ENCODE assay signal across 2 cellular contexts in the genomic region with DNA sequence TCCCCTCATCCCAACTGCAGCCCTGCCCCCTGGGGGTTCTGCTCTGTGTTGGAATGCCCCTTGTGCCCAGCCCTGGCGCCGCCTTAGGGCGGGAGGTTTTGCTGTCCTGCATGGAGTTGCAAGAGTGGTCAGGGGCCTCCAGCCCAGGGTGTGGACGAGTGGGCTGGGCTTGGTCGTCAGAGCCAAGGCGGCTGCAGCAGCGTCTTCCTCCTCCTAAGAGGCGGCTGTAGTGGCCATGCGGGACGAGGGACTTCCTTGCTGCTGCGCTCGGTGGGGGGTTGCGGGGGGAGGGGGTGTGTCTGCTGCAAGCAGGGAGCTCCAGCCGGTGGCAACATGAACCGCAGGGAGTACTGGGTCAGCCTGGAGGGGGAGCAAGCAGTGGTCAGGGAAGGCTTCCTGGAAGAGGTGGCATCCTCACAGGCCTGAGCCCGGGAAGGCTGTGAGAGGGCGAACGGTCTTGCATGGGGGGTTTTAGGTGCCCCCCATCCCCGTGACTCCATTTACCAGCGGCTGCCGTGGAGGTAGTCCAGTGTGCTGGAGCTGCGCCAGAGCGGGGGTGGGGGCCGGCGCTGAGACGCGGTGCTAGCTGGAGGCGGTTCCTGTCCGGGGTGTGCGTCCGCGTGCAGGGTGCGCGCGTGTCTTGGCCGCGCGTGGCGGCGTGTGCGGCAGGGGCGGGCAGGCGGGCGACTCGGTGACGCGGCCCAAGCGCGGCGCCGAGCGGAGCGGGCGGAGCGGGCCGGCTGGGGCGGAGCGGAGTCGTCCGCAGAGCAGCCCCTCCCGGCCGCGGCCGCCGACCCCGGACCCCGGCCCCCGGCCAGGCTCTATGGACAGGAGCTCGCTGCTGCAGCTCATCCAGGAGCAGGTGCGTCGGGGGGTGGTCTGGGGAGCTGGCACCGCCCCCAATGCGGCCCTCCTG.
TF ChIP-seq lines count a peak whose summit lies in the region.

A gene (plus strand): TSS at position 704 of the 916 bp plus-strand sequence. CDS start 120 bp downstream, at position 824.

TF ChIP-seq in K562, 482 proteins besides CTCF, POLR2A, EP300 and RAD21 (continued from another document and continues in another):
- TF ChIP-seq PCBP1 (IDR thresholded peaks at IDR 0.05; ENCODE audit: low read depth, low read length, poor library complexity, severe bottlenecking) (peak; percentile 68), CTBP1 (IDR thresholded peaks at IDR 0.05; ENCODE audit: borderline replicate concordance) (peak; percentile 83), CREBBP (IDR thresholded peaks at IDR 0.05; ENCODE audit: low read depth, low read length) (no peak), SMARCA5 (IDR thresholded peaks at IDR 0.05) (peak; percentile 99), SMAD1 (IDR thresholded peaks at IDR 0.05; ENCODE audit: low read depth, low read length, partially characterized antibody) (no peak), L3MBTL2 (IDR thresholded peaks at IDR 0.05) (peak; percentile 42; the same call in 1 of the 2 replicates), ILK (tag; IDR thresholded peaks at IDR 0.05; ENCODE audit: borderline replicate concordance, low read depth) (no peak), ZNF551 (CRISPR knock-in tag; IDR thresholded peaks at IDR 0.05) (no peak), ESRRB (CRISPR knock-in tag; IDR thresholded peaks at IDR 0.05; ENCODE audit: borderline replicate concordance) (no peak), PRMT5 (CRISPR knock-in tag; IDR thresholded peaks at IDR 0.05) (no peak), ZNF77 (CRISPR knock-in tag; IDR thresholded peaks at IDR 0.05) (no peak), SREBF2 (CRISPR knock-in tag; IDR thresholded peaks at IDR 0.05) (no peak), HNRNPL (IDR thresholded peaks at IDR 0.05; ENCODE audit: low read depth, low read length) (0 out of 2 replicates have a peak, but pooled peaks have one; percentile 39), ZNF778 (CRISPR knock-in tag; IDR thresholded peaks at IDR 0.05) (no peak), NFE2 (IDR thresholded peaks at IDR 0.05; ENCODE audit: low read depth) (0 out of 2 replicates have a peak, but pooled peaks have one; percentile 4), SUPT5H (IDR thresholded peaks at IDR 0.05) (peak; percentile 78; the same call in 1 of the 2 replicates)
- TF ChIP-seq, protein P1, sequence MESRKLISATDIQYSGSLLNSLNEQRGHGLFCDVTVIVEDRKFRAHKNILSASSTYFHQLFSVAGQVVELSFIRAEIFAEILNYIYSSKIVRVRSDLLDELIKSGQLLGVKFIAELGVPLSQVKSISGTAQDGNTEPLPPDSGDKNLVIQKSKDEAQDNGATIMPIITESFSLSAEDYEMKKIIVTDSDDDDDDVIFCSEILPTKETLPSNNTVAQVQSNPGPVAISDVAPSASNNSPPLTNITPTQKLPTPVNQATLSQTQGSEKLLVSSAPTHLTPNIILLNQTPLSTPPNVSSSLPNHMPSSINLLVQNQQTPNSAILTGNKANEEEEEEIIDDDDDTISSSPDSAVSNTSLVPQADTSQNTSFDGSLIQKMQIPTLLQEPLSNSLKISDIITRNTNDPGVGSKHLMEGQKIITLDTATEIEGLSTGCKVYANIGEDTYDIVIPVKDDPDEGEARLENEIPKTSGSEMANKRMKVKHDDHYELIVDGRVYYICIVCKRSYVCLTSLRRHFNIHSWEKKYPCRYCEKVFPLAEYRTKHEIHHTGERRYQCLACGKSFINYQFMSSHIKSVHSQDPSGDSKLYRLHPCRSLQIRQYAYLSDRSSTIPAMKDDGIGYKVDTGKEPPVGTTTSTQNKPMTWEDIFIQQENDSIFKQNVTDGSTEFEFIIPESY (CRISPR knock-in tag; IDR thresholded peaks at IDR 0.05), result peak; percentile 37; the same call in 1 of the 2 replicates
- TF ChIP-seq, protein P2, sequence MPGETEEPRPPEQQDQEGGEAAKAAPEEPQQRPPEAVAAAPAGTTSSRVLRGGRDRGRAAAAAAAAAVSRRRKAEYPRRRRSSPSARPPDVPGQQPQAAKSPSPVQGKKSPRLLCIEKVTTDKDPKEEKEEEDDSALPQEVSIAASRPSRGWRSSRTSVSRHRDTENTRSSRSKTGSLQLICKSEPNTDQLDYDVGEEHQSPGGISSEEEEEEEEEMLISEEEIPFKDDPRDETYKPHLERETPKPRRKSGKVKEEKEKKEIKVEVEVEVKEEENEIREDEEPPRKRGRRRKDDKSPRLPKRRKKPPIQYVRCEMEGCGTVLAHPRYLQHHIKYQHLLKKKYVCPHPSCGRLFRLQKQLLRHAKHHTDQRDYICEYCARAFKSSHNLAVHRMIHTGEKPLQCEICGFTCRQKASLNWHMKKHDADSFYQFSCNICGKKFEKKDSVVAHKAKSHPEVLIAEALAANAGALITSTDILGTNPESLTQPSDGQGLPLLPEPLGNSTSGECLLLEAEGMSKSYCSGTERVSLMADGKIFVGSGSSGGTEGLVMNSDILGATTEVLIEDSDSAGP (CRISPR knock-in tag; IDR thresholded peaks at IDR 0.05), result peak; percentile 48; the same call in 1 of the 2 replicates
- TF ChIP-seq, protein P3, sequence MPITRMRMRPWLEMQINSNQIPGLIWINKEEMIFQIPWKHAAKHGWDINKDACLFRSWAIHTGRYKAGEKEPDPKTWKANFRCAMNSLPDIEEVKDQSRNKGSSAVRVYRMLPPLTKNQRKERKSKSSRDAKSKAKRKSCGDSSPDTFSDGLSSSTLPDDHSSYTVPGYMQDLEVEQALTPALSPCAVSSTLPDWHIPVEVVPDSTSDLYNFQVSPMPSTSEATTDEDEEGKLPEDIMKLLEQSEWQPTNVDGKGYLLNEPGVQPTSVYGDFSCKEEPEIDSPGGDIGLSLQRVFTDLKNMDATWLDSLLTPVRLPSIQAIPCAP (CRISPR knock-in tag; IDR thresholded peaks at IDR 0.05; ENCODE audit: borderline replicate concordance), result no peak
- TF ChIP-seq, protein P4, sequence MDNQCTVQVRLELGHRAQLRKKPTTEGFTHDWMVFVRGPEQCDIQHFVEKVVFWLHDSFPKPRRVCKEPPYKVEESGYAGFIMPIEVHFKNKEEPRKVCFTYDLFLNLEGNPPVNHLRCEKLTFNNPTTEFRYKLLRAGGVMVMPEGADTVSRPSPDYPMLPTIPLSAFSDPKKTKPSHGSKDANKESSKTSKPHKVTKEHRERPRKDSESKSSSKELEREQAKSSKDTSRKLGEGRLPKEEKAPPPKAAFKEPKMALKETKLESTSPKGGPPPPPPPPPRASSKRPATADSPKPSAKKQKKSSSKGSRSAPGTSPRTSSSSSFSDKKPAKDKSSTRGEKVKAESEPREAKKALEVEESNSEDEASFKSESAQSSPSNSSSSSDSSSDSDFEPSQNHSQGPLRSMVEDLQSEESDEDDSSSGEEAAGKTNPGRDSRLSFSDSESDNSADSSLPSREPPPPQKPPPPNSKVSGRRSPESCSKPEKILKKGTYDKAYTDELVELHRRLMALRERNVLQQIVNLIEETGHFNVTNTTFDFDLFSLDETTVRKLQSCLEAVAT (IDR thresholded peaks at IDR 0.05), result peak in 1 of 2 experiments; percentile 32; a peak in 1 of 4 replicates
- TF ChIP-seq, protein P5, sequence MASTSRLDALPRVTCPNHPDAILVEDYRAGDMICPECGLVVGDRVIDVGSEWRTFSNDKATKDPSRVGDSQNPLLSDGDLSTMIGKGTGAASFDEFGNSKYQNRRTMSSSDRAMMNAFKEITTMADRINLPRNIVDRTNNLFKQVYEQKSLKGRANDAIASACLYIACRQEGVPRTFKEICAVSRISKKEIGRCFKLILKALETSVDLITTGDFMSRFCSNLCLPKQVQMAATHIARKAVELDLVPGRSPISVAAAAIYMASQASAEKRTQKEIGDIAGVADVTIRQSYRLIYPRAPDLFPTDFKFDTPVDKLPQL (IDR thresholded peaks at IDR 0.05; ENCODE audit: extremely low read depth, insufficient read length), result no peak

TF ChIP-seq in HepG2, 621 proteins besides CTCF, POLR2A, EP300 and RAD21 (continued from another document and continues in another):
- TF ChIP-seq, protein P6, sequence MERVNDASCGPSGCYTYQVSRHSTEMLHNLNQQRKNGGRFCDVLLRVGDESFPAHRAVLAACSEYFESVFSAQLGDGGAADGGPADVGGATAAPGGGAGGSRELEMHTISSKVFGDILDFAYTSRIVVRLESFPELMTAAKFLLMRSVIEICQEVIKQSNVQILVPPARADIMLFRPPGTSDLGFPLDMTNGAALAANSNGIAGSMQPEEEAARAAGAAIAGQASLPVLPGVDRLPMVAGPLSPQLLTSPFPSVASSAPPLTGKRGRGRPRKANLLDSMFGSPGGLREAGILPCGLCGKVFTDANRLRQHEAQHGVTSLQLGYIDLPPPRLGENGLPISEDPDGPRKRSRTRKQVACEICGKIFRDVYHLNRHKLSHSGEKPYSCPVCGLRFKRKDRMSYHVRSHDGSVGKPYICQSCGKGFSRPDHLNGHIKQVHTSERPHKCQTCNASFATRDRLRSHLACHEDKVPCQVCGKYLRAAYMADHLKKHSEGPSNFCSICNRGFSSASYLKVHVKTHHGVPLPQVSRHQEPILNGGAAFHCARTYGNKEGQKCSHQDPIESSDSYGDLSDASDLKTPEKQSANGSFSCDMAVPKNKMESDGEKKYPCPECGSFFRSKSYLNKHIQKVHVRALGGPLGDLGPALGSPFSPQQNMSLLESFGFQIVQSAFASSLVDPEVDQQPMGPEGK (CRISPR knock-in tag; IDR thresholded peaks at IDR 0.05), result peak; percentile 49; the same call in 1 of the 2 replicates
- TF ChIP-seq PHF21A (CRISPR knock-in tag; IDR thresholded peaks at IDR 0.05) (no peak), KDM2A (CRISPR knock-in tag; IDR thresholded peaks at IDR 0.05; ENCODE audit: borderline replicate concordance, low read depth) (peak; percentile 94; the same call in 1 of the 2 replicates), SALL1 (CRISPR knock-in tag; IDR thresholded peaks at IDR 0.05) (peak; percentile 36), ZFAT (CRISPR knock-in tag; conservative IDR thresholded peaks at IDR 0.05) (no peak), SAP130 (CRISPR knock-in tag; IDR thresholded peaks at IDR 0.05; ENCODE audit: low read depth) (0 out of 2 replicates have a peak, but pooled peaks have one; percentile 6), MEIS2 (CRISPR knock-in tag; IDR thresholded peaks at IDR 0.05) (no peak), SIN3B (IDR thresholded peaks at IDR 0.05; ENCODE audit: low read length) (no peak), TAF15 (IDR thresholded peaks at IDR 0.05; ENCODE audit: low read depth, low read length, poor library complexity, severe bottlenecking) (peak; percentile 51), ZSCAN25 (CRISPR knock-in tag; IDR thresholded peaks at IDR 0.05) (peak; percentile 10; the same call in 1 of the 2 replicates), RBFOX2 (IDR thresholded peaks at IDR 0.05; ENCODE audit: low read depth, low read length) (0 out of 2 replicates have a peak, but pooled peaks have one; percentile 14)
- TF ChIP-seq, protein P7, sequence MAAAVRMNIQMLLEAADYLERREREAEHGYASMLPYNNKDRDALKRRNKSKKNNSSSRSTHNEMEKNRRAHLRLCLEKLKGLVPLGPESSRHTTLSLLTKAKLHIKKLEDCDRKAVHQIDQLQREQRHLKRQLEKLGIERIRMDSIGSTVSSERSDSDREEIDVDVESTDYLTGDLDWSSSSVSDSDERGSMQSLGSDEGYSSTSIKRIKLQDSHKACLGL (CRISPR knock-in tag; IDR thresholded peaks at IDR 0.05), result peak; percentile 65
- TF ChIP-seq, protein P8, sequence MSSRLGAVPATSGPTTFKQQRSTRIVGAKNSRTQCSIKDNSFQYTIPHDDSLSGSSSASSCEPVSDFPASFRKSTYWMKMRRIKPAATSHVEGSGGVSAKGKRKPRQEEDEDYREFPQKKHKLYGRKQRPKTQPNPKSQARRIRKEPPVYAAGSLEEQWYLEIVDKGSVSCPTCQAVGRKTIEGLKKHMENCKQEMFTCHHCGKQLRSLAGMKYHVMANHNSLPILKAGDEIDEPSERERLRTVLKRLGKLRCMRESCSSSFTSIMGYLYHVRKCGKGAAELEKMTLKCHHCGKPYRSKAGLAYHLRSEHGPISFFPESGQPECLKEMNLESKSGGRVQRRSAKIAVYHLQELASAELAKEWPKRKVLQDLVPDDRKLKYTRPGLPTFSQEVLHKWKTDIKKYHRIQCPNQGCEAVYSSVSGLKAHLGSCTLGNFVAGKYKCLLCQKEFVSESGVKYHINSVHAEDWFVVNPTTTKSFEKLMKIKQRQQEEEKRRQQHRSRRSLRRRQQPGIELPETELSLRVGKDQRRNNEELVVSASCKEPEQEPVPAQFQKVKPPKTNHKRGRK (CRISPR knock-in tag; IDR thresholded peaks at IDR 0.05), result no peak
- TF ChIP-seq, protein P9, sequence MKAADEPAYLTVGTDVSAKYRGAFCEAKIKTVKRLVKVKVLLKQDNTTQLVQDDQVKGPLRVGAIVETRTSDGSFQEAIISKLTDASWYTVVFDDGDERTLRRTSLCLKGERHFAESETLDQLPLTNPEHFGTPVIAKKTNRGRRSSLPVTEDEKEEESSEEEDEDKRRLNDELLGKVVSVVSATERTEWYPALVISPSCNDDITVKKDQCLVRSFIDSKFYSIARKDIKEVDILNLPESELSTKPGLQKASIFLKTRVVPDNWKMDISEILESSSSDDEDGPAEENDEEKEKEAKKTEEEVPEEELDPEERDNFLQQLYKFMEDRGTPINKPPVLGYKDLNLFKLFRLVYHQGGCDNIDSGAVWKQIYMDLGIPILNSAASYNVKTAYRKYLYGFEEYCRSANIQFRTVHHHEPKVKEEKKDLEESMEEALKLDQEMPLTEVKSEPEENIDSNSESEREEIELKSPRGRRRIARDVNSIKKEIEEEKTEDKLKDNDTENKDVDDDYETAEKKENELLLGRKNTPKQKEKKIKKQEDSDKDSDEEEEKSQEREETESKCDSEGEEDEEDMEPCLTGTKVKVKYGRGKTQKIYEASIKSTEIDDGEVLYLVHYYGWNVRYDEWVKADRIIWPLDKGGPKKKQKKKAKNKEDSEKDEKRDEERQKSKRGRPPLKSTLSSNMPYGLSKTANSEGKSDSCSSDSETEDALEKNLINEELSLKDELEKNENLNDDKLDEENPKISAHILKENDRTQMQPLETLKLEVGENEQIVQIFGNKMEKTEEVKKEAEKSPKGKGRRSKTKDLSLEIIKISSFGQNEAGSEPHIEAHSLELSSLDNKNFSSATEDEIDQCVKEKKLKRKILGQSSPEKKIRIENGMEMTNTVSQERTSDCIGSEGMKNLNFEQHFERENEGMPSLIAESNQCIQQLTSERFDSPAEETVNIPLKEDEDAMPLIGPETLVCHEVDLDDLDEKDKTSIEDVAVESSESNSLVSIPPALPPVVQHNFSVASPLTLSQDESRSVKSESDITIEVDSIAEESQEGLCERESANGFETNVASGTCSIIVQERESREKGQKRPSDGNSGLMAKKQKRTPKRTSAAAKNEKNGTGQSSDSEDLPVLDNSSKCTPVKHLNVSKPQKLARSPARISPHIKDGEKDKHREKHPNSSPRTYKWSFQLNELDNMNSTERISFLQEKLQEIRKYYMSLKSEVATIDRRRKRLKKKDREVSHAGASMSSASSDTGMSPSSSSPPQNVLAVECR (CRISPR knock-in tag; IDR thresholded peaks at IDR 0.05; ENCODE audit: borderline replicate concordance), result peak; percentile 54; the same call in 1 of the 2 replicates
- TF ChIP-seq, protein P2 (CRISPR knock-in tag; IDR thresholded peaks at IDR 0.05; ENCODE audit: borderline replicate concordance), result peak; percentile 7; the same call in 1 of the 2 replicates
